ENCODE assay signal across 1 cellular context in the genomic region with DNA sequence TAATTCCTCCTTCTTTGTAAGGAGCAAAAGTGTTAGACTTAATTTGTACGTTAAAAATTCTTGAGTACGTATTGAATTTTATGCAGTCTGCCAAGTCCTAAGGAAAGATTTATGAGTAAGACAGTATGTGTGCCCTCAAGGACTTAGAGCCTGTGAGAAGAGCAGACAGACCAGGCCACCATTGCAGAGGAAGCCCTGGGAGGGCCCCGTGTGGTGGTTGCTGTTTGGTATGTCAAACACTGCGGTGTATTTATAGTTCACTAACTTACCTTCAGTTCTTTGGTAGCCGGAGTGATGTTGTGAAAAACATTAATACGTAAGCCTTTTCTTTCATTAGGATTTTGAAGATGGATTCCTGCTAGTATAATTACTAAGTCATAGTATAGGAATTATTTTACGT.
TF ChIP-seq lines count a peak whose summit lies in the region.

No MANE protein-coding gene starts in this region.

TF ChIP-seq in WTC11, 78 proteins besides CTCF, POLR2A, EP300 and RAD21 (continued from another document):
- TF ChIP-seq, protein P1, sequence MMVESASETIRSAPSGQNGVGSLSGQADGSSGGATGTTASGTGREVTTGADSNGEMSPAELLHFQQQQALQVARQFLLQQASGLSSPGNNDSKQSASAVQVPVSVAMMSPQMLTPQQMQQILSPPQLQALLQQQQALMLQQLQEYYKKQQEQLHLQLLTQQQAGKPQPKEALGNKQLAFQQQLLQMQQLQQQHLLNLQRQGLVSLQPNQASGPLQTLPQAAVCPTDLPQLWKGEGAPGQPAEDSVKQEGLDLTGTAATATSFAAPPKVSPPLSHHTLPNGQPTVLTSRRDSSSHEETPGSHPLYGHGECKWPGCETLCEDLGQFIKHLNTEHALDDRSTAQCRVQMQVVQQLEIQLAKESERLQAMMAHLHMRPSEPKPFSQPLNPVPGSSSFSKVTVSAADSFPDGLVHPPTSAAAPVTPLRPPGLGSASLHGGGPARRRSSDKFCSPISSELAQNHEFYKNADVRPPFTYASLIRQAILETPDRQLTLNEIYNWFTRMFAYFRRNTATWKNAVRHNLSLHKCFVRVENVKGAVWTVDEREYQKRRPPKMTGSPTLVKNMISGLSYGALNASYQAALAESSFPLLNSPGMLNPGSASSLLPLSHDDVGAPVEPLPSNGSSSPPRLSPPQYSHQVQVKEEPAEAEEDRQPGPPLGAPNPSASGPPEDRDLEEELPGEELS (CRISPR knock-in tag; IDR thresholded peaks at IDR 0.05), result no peak
- no peak for TF ChIP-seq ZNF416 (CRISPR knock-in tag; IDR thresholded peaks at IDR 0.05)
- TF ChIP-seq ZNF232 (CRISPR knock-in tag; IDR thresholded peaks at IDR 0.05), result no peak
- no peak for TF ChIP-seq NFATC4 (CRISPR knock-in tag; IDR thresholded peaks at IDR 0.05)
- TF ChIP-seq ZNF317 (CRISPR knock-in tag; IDR thresholded peaks at IDR 0.05; ENCODE audit: borderline replicate concordance, low read depth), result no peak
- TF ChIP-seq, protein P2, sequence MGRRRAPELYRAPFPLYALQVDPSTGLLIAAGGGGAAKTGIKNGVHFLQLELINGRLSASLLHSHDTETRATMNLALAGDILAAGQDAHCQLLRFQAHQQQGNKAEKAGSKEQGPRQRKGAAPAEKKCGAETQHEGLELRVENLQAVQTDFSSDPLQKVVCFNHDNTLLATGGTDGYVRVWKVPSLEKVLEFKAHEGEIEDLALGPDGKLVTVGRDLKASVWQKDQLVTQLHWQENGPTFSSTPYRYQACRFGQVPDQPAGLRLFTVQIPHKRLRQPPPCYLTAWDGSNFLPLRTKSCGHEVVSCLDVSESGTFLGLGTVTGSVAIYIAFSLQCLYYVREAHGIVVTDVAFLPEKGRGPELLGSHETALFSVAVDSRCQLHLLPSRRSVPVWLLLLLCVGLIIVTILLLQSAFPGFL (CRISPR knock-in tag; IDR thresholded peaks at IDR 0.05; ENCODE audit: borderline replicate concordance), result no peak
